Comparison of ENCODE assay signal across 1 cellular context in genomic region chr6:53998293-53998692, GRCh38.
TF ChIP-seq lines count a peak whose summit lies in the region.

No MANE protein-coding gene starts in this region.

TF ChIP-seq in IMR-90, 13 proteins besides CTCF, POLR2A, EP300 and RAD21 (continued from another document):
- TF ChIP-seq CHD1 (IDR thresholded peaks at IDR 0.05; ENCODE audit: low read depth, low read length), result no peak
- TF ChIP-seq RCOR1 (IDR thresholded peaks at IDR 0.05; ENCODE audit: insufficient replicate concordance, low read length), result no peak
- no peak for TF ChIP-seq MXI1 (IDR thresholded peaks at IDR 0.05; ENCODE audit: borderline replicate concordance, low read depth, low read length)
- no peak for TF ChIP-seq MAZ (IDR thresholded peaks at IDR 0.05; ENCODE audit: borderline replicate concordance, low read depth, low read length)
- no peak for TF ChIP-seq NFE2L2 (IDR thresholded peaks at IDR 0.05; ENCODE audit: low read depth, low read length)
- no peak for TF ChIP-seq USF2 (IDR thresholded peaks at IDR 0.05; ENCODE audit: low read depth, low read length)
- TF ChIP-seq BHLHE40 (IDR thresholded peaks at IDR 0.05; ENCODE audit: low read depth, low read length), result no peak
- no peak for TF ChIP-seq MAFK (IDR thresholded peaks at IDR 0.05; ENCODE audit: low read depth, low read length)
TF ChIP-seq in IMR-90: peak in this region for 0.
